ENCODE assay signal across 8 cellular contexts in genomic region chr11:10307411-10308207, GRCh38. TPM values are rescaled to one million over a fixed set of nuclear protein-coding genes. Genes with fewer than 3 reads are reported as not detected.
A peak's percentile ranks its signal among the peaks of the same experiment; 100 is the strongest.
DNase-seq lines count a peak whose midpoint lies in the region; ATAC-seq, FAIRE-seq and TF ChIP-seq lines count a peak whose summit lies in the region.

No MANE protein-coding gene starts in this region.

- H3K4me3 ChIP-seq in HUES48 (ENCODE audit: low read depth, low read length) (peak overlapping the region; percentile 80), neutrophil (ENCODE audit: low read depth in 1 of 2, low read length in 1 of 2) (peak overlapping the region; percentile 92 to 100)

- peak overlapping the region; percentile 74 for H3K9ac ChIP-seq in HUES48 (ENCODE audit: low read depth, low read length)

- TF ChIP-seq CTCF in neutrophil (IDR thresholded peaks at IDR 0.05) = peak; percentile 94

- peak overlapping the region; percentile 92 for H3K27ac ChIP-seq in HUES48 (ENCODE audit: low read depth, low read length)
- peak overlapping the region; percentile 24 for H3K27ac ChIP-seq in neutrophil

- H3K9me3 ChIP-seq in HUES48 (ENCODE audit: control insufficient read depth, insufficient read depth, low read length) = no peaks in the 10 kb centered on the region
- H3K9me3 ChIP-seq in neutrophil = no peaks in the 10 kb centered on the region

- peak; percentile 67 for ATAC-seq in GM21390 (IDR thresholded peaks at IDR 0.05; ENCODE audit: unreplicated experiment)

- peak; percentile 75 for DNase-seq in DMS153 (lab: John Stamatoyannopoulos, UW)
- peak; percentile 79 for DNase-seq in SIG-M5 treated with dmso at 0.1 percent for 504 hours (lab: John Stamatoyannopoulos, UW; ENCODE audit: unreplicated experiment)
- peak; percentile 80 for DNase-seq in activated gamma-delta T cell treated with anti-CD3 and anti-CD28 coated beads, Interleukin-2, amount 50 U/mL, for 16 hours (ENCODE audit: low read depth)
- peak; percentile 83 to 87 for DNase-seq in frontal cortex (ENCODE audit: low spot score in 2 of 2)
- DNase-seq in superior temporal gyrus (ENCODE audit: extremely low spot score) = peak; percentile 85

- H3K4me1 ChIP-seq in HUES48 (ENCODE audit: control insufficient read depth, insufficient read depth, low read length) (peaks cover 25% of the 10 kb centered on the region), neutrophil (ENCODE audit: control insufficient read depth in 1 of 2, insufficient read depth in 1 of 2, low read depth in 1 of 2, low read length in 1 of 2) (peaks cover 32% of the 10 kb centered on the region in 2 experiments)

- no peak for FAIRE-seq in frontal cortex (lab: Jason Lieb, UNC)

- H3K27me3 ChIP-seq in HUES48 (ENCODE audit: control insufficient read depth, insufficient read depth, low read length) = peaks cover 49% of the 10 kb centered on the region
- H3K27me3 ChIP-seq in neutrophil = peaks cover 41% of the 10 kb centered on the region

- H3K36me3 ChIP-seq in HUES48 (ENCODE audit: control insufficient read depth, insufficient read depth, low read length) (peaks cover 11% of the 10 kb centered on the region; the same call in 1 of the 2 replicates), neutrophil (peaks cover 18% of the 10 kb centered on the region)

RNA-seq across cellular contexts. Expression of gene ADM, which starts 2.7 kb away (rescaled TPM):
- 8.6 TPM for total RNA-seq in frontal cortex

RNA-seq across cellular contexts. Expression of gene SBF2, which starts 13.6 kb away (rescaled TPM):
- 104 TPM for total RNA-seq in frontal cortex

Comparison
In these comparisons a context has a peak if more than half of its experiments do, and no peak if none do; other contexts are left out.
1. Peak in every context shown above with its lines: DNase-seq, ATAC-seq, H3K4me3 ChIP-seq and H3K27ac ChIP-seq.